In genomic region chr5:69083412-69083811, GRCh38 we compare ENCODE assay signal across 13 cellular contexts. TPM values are rescaled to one million over a fixed set of nuclear protein-coding genes. Genes with fewer than 3 reads are reported as not detected.
DNase-seq lines count a peak whose midpoint lies in the region; ATAC-seq lines count a peak whose summit lies in the region.
"Had no signal": no experiment of that assay in that cellular context is flagged by ENCODE, and none has a peak within 500 bp of the region (broad histone marks: within the 10 kb centered on the region; RNA-seq: fewer than 3 reads in every experiment).

No MANE protein-coding gene starts in this region.

- H3K36me3 Mint-ChIP-seq in activated CD4-positive, alpha-beta T cell treated with anti-CD3 and anti-CD28 coated beads for 36 hours (ENCODE audit: low read depth), result no peaks in the 10 kb centered on the region
- H3K36me3 Mint-ChIP-seq: activated naive CD8-positive, alpha-beta T cell treated with anti-CD3 and anti-CD28 coated beads for 36 hours had no signal

- CTCF ChIA-PET in activated CD4-positive, alpha-beta T cell treated with anti-CD3 and anti-CD28 coated beads for 36 hours (lab: Charles Lee), result interaction anchor here (1.2 to 4.3 kb wide), 3 partner anchors 10 to 40 kb away, joined by 3 to 31 read pairs (median 3); partner anchors contain the start of gene SLC30A5

- H3K27me3 Mint-ChIP-seq in activated CD4-positive, alpha-beta T cell treated with anti-CD3 and anti-CD28 coated beads for 36 hours, result no peaks in the 10 kb centered on the region
- H3K27me3 Mint-ChIP-seq: activated naive CD8-positive, alpha-beta T cell treated with anti-CD3 and anti-CD28 coated beads for 36 hours had no signal

- intact Hi-C loops in activated CD4-positive, alpha-beta T cell treated with anti-CD3 and anti-CD28 coated beads for 36 hours (cut with DNase I, micrococcal nuclease), result loop anchor here in 1 of 2 experiments (2.0 kb wide), 1 partner anchor 35 kb away; no protein-coding TSS in a partner anchor

- peak; percentile 51 for DNase-seq in DMS 273 (lab: John Stamatoyannopoulos, UW; ENCODE audit: unreplicated experiment)
- peak; percentile 73 for DNase-seq in HT-29 (ENCODE audit: low spot score)
- DNase-seq in SK-N-DZ (ENCODE audit: low spot score), result peak; percentile 29
- DNase-seq in islet precursor cell, result peak; percentile 56
- no peak for DNase-seq in activated CD4-positive, alpha-beta T cell treated with anti-CD3 and anti-CD28 coated beads for 36 hours
- no peak for DNase-seq in AG08395 (ENCODE audit: low spot score)
- DNase-seq in medulla oblongata (ENCODE audit: extremely low spot score), result no peak
- DNase-seq: activated CD4-positive, CD25-positive, alpha-beta regulatory T cell; activated naive CD8-positive, alpha-beta T cell treated with anti-CD3 and anti-CD28 coated beads for 36 hours; left cardiac atrium; NCI-H510A treated with DMSO at 0.1 percent for 48 hours; stimulated activated naive CD4-positive, alpha-beta T cell treated with Interleukin-2 at 50 U/mL for 16 hours had no signal

- peaks cover 16% of the 10 kb centered on the region for H3K4me1 Mint-ChIP-seq in activated CD4-positive, alpha-beta T cell treated with anti-CD3 and anti-CD28 coated beads for 36 hours

- H3K9me3 Mint-ChIP-seq in activated CD4-positive, alpha-beta T cell treated with anti-CD3 and anti-CD28 coated beads for 36 hours (ENCODE audit: low read depth), result no peaks in the 10 kb centered on the region
- H3K9me3 Mint-ChIP-seq: activated naive CD8-positive, alpha-beta T cell treated with anti-CD3 and anti-CD28 coated beads for 36 hours had no signal

- POLR2A ChIA-PET in activated CD4-positive, alpha-beta T cell treated with anti-CD3 and anti-CD28 coated beads for 36 hours (lab: Charles Lee), result no interaction called here

- no peak overlapping the region for H3K27ac Mint-ChIP-seq in activated CD4-positive, alpha-beta T cell treated with anti-CD3 and anti-CD28 coated beads for 36 hours
- H3K27ac Mint-ChIP-seq: activated naive CD8-positive, alpha-beta T cell treated with anti-CD3 and anti-CD28 coated beads for 36 hours had no signal

- no peak overlapping the region for H3K4me3 Mint-ChIP-seq in activated CD4-positive, alpha-beta T cell treated with anti-CD3 and anti-CD28 coated beads for 36 hours
- H3K4me3 Mint-ChIP-seq: activated naive CD8-positive, alpha-beta T cell treated with anti-CD3 and anti-CD28 coated beads for 36 hours had no signal

- ATAC-seq in activated CD4-positive, alpha-beta T cell treated with anti-CD3 and anti-CD28 coated beads for 36 hours, result no peak
- no peak for ATAC-seq in HG03108 (IDR thresholded peaks at IDR 0.05; ENCODE audit: unreplicated experiment)
- ATAC-seq: left cardiac atrium had no signal

RNA-seq across cellular contexts. Expression of gene SLC30A5, which starts 10.4 kb away (rescaled TPM):
- 48.8 and 66.2 TPM in 2 replicates for total RNA-seq in HT-29 (2014; rRNA removed; shearing (Covaris generic))
- 61.6 and 71.9 TPM in 2 replicates for polyA plus RNA-seq in SK-N-DZ (2014; cell fraction: cytosol; rRNA removed)
- polyA plus RNA-seq in SK-N-DZ (2014; cell fraction: nucleus; rRNA removed), result 37.6 and 39.9 TPM in 2 replicates
- total RNA-seq in activated CD4-positive, alpha-beta T cell treated with anti-CD3 and anti-CD28 coated beads for 36 hours, result 10 to 100 TPM; 44.1 to 45.1 TPM

Comparison
In these comparisons a context has a peak if more than half of its experiments do, and no peak if none do; other contexts are left out.
1. DNase-seq: peak in DMS 273 (single experiment), HT-29 (single experiment), SK-N-DZ (single experiment) and islet precursor cell (single experiment); none in activated CD4-positive, alpha-beta T cell treated with anti-CD3 and anti-CD28 coated beads for 36 hours (single experiment), AG08395 (single experiment) and medulla oblongata (single experiment).